ENCODE assay signal across 23 cellular contexts in genomic region chr5:141871870-141872269, GRCh38. TPM values are rescaled to one million over a fixed set of nuclear protein-coding genes. Genes with fewer than 3 reads are reported as not detected.
DNase-seq lines count a peak whose midpoint lies in the region; ATAC-seq and TF ChIP-seq lines count a peak whose summit lies in the region.
"Had no signal": no experiment of that assay in that cellular context is flagged by ENCODE, and none has a peak within 500 bp of the region (broad histone marks: within the 10 kb centered on the region; RNA-seq: fewer than 3 reads in every experiment).

No MANE protein-coding gene starts in this region.

- no peaks in the 10 kb centered on the region for H3K9me3 Mint-ChIP-seq in GM23338
- H3K9me3 Mint-ChIP-seq: activated B cell treated with CpG ODN at 0.5 μM for 24 hours; activated CD4-positive, alpha-beta memory T cell treated with anti-CD3 and anti-CD28 coated beads for 36 hours had no signal

- no peaks in the 10 kb centered on the region for H3K9me3 ChIP-seq in Peyer's patch
- H3K9me3 ChIP-seq in osteoblast (ENCODE audit: low read depth, low read length): no peaks in the 10 kb centered on the region
- H3K9me3 ChIP-seq: BE2C, heart right ventricle, neutrophil had no signal

- H3K79me2 ChIP-seq in GM23338 (replicated peaks; ENCODE audit: insufficient read depth): peaks cover 95% of the 10 kb centered on the region
- no peaks in the 10 kb centered on the region for H3K79me2 ChIP-seq in osteoblast (ENCODE audit: insufficient read depth, low read length)

- peak overlapping the region; percentile 72 for H3K4me2 ChIP-seq in GM23338
- H3K4me2 ChIP-seq in osteoblast (ENCODE audit: insufficient read depth, low read length): no peak overlapping the region
- H3K4me2 ChIP-seq: smooth muscle cell had no signal

- H3K36me3 ChIP-seq in GM23338 (ENCODE audit: insufficient read depth) (peaks cover 14% of the 10 kb centered on the region), Peyer's patch (peaks cover 0 to 12% (median 0%) of the 10 kb centered on the region in 3 donors), osteoblast (ENCODE audit: insufficient read depth, low read length) (no peaks in the 10 kb centered on the region), brain microvascular endothelial cell (replicated peaks) (no peaks in the 10 kb centered on the region)
- H3K36me3 ChIP-seq: neutrophil had no signal

- peaks cover 53% of the 10 kb centered on the region for H3K4me1 ChIP-seq in GM23338 (ENCODE audit: insufficient read depth)
- peaks cover 5 to 81% (median 17%) of the 10 kb centered on the region in 4 donors for H3K4me1 ChIP-seq in Peyer's patch
- no peaks in the 10 kb centered on the region for H3K4me1 ChIP-seq in osteoblast (ENCODE audit: insufficient read depth, low read length)
- H3K4me1 ChIP-seq: BE2C had no signal

- no peak for TF ChIP-seq POLR2A in Peyer's patch (IDR thresholded peaks at IDR 0.05)

- H3K27me3 ChIP-seq in GM23338 (ENCODE audit: insufficient read depth) (no peaks in the 10 kb centered on the region), Peyer's patch (no peaks in the 10 kb centered on the region), osteoblast (ENCODE audit: insufficient read depth, low read length) (peaks cover 45% of the 10 kb centered on the region), brain microvascular endothelial cell (replicated peaks) (peaks cover 28% of the 10 kb centered on the region)

- H3K4me3 Mint-ChIP-seq in GM23338: peak overlapping the region; percentile 26; the same call in 1 of the 3 replicates
- H3K4me3 Mint-ChIP-seq: activated B cell treated with CpG ODN at 0.5 μM for 24 hours; activated CD4-positive, alpha-beta memory T cell treated with anti-CD3 and anti-CD28 coated beads for 36 hours had no signal

- H3K27ac ChIP-seq in GM23338 (ENCODE audit: low read depth) (peak overlapping the region; percentile 91), Peyer's patch (peak overlapping the region in 2 of 4 donors; percentile 92 to 95), epithelial cell of prostate (peak overlapping the region; percentile 86), osteoblast (ENCODE audit: low read depth, low read length) (no peak overlapping the region), brain microvascular endothelial cell (no peak overlapping the region)
- H3K27ac ChIP-seq: neutrophil, RWPE1 had no signal

- in situ Hi-C loops in brain microvascular endothelial cell (cut with HindIII; ENCODE audit: low pct_ligation_motif_present, low sequenced_read_pairs): no loop called here

- H2AFZ ChIP-seq in GM23338 (no peak overlapping the region), osteoblast (ENCODE audit: low read length) (no peak overlapping the region)

- peaks cover 19% of the 10 kb centered on the region for H3K27me3 Mint-ChIP-seq in GM23338 (ENCODE audit: insufficient read depth, low read depth, poor library complexity)

- peaks cover 56% of the 10 kb centered on the region for H3K4me1 Mint-ChIP-seq in GM23338

- TF ChIP-seq CTCF in GM23338 (conservative IDR thresholded peaks at IDR 0.05; ENCODE audit: low read depth in 2 of 2): no peak
- TF ChIP-seq CTCF in Peyer's patch (IDR thresholded peaks at IDR 0.05): no peak
- TF ChIP-seq CTCF in osteoblast (IDR thresholded peaks at IDR 0.05; ENCODE audit: extremely low read depth, low read depth, low read length): no peak
- TF ChIP-seq CTCF in brain microvascular endothelial cell (IDR thresholded peaks at IDR 0.05; ENCODE audit: low read depth, low read length, missing control alignments): no peak

- H3K27ac Mint-ChIP-seq in GM23338: peak overlapping the region; percentile 91
- H3K27ac Mint-ChIP-seq: activated B cell treated with CpG ODN at 0.5 μM for 24 hours; activated CD4-positive, alpha-beta memory T cell treated with anti-CD3 and anti-CD28 coated beads for 36 hours had no signal

- H4K20me1 ChIP-seq in GM23338 (replicated peaks; ENCODE audit: insufficient read depth) (peaks cover 37% of the 10 kb centered on the region), osteoblast (ENCODE audit: insufficient read depth, low read length) (no peaks in the 10 kb centered on the region)

- peaks cover 42% of the 10 kb centered on the region for H3K36me3 Mint-ChIP-seq in GM23338 (ENCODE audit: low read depth)
- H3K36me3 Mint-ChIP-seq: activated CD4-positive, alpha-beta memory T cell treated with anti-CD3 and anti-CD28 coated beads for 36 hours had no signal

- peaks cover 9% of the 10 kb centered on the region for H3F3A ChIP-seq in GM23338 (replicated peaks; ENCODE audit: low read depth)

- H3K9me2 ChIP-seq in GM23338 (ENCODE audit: insufficient read depth): no peaks in the 10 kb centered on the region

- ATAC-seq in GM23338: no peak
- ATAC-seq: heart right ventricle, left ventricle myocardium superior had no signal

- DNase-seq in GM23338 (ENCODE audit: low spot score) (no peak), Peyer's patch (peak in 2 of 3 donors; percentile 38 to 51), epithelial cell of prostate (ENCODE audit: low read depth, low spot score) (no peak), osteoblast (ENCODE audit: insufficient read length, low spot score, missing footprints) (peak; percentile 44), cerebellar nuclear complex (lab: John Stamatoyannopoulos, UW) (no peak), activated T-cell treated with anti-CD3 and anti-CD28 coated beads for 4 hours (no peak), brain microvascular endothelial cell (no peak)
- DNase-seq in NK-92 treated with Interleukin-12 subunit alpha and Interleukin-12 subunit beta, amount 100 ng/mL, for 24 hours (lab: John Stamatoyannopoulos, UW): no peak
- DNase-seq: activated B cell treated with CpG ODN at 0.5 μM for 24 hours; activated CD4-positive, alpha-beta memory T cell treated with anti-CD3 and anti-CD28 coated beads for 36 hours; activated effector memory CD4-positive, alpha-beta T cell treated with Interleukin-2 at 50 U/mL for 16 hours; BE2C; heart right ventricle; IMR-90; left ventricle myocardium superior; MM.1S; NCI-H1417 treated with DMSO at 0.1 percent for 48 hours; NCI-H2107; stimulated activated CD4-positive, alpha-beta T cell treated with anti-CD3 and anti-CD28 coated beads, Interleukin-4, amount 100 ng/mL, for 1 hour; stimulated activated naive CD4-positive, alpha-beta T cell had no signal

- H3K4me3 ChIP-seq in GM23338: peak overlapping the region; percentile 32; the same call in 1 of the 2 replicates
- H3K4me3 ChIP-seq in Peyer's patch: no peak overlapping the region
- H3K4me3 ChIP-seq in osteoblast (ENCODE audit: insufficient read depth, low read length): no peak overlapping the region
- H3K4me3 ChIP-seq in brain microvascular endothelial cell (ENCODE audit: low read depth, low read length): no peak overlapping the region
- H3K4me3 ChIP-seq: heart right ventricle, smooth muscle cell had no signal

RNA-seq across cellular contexts. Expression of gene PCDH1, which starts 6.3 kb away (rescaled TPM):
- total RNA-seq in GM23338 (2014; rRNA removed; shearing (Covaris generic)): 155 and 183 TPM in 2 replicates
- polyA plus RNA-seq in GM23338 (2016; fragmentation: Nextera tagmentation; extraction: Ambion mirVana): 26.2 and 27.8 TPM in 2 replicates
- total RNA-seq in Peyer's patch: 100 to 1,000 TPM in 3 of 4 donors, 10 to 100 TPM in 1; 64.4 to 169 (median 164) TPM
- 0.29 and 1.4 TPM in 2 replicates for total RNA-seq in osteoblast
- total RNA-seq: activated B cell treated with CpG ODN at 0.5 μM for 24 hours; activated CD4-positive, alpha-beta memory T cell treated with anti-CD3 and anti-CD28 coated beads for 36 hours had no signal

RNA-seq across cellular contexts. Expression of gene DELE1, which starts 51.8 kb away (rescaled TPM):
- total RNA-seq in GM23338 (2014; rRNA removed; shearing (Covaris generic)): 50.0 and 62.2 TPM in 2 replicates
- 25.6 and 26.9 TPM in 2 replicates for polyA plus RNA-seq in GM23338 (2016; fragmentation: Nextera tagmentation; extraction: Ambion mirVana)
- total RNA-seq in Peyer's patch (100 to 1,000 TPM in 2 of 4 donors, 10 to 100 TPM in 2; 76.0 to 144 (median 96.0) TPM), osteoblast (50.1 and 52.1 TPM in 2 replicates)

Comparison
In these comparisons a context has a peak if more than half of its experiments do, and no peak if none do; other contexts are left out.
1. DNase-seq: peak in Peyer's patch (2 of 3) and osteoblast (single experiment); none in GM23338 (single experiment), epithelial cell of prostate (single experiment), cerebellar nuclear complex (0 of 2), activated T-cell treated with anti-CD3 and anti-CD28 coated beads for 4 hours (single experiment), brain microvascular endothelial cell (single experiment) and NK-92 treated with Interleukin-12 subunit alpha and Interleukin-12 subunit beta, amount 100 ng/mL, for 24 hours (single experiment).
2. H3K27ac ChIP-seq: peak in GM23338 (single experiment) and epithelial cell of prostate (single experiment); none in osteoblast (single experiment) and brain microvascular endothelial cell (single experiment).
3. RNA of gene PCDH1, which starts 6.3 kb away (total RNA-seq): 155 to 183 TPM in GM23338 and 64.4 to 169 TPM in Peyer's patch; 0.29 to 1.4 TPM in osteoblast; every median in the first group is over 10 times any median in the second.